Comparison of ENCODE assay signal across 15 cellular contexts in genomic region chr5:34742112-34742511, GRCh38.
DNase-seq lines count a peak whose midpoint lies in the region; ATAC-seq and TF ChIP-seq lines count a peak whose summit lies in the region.
"Had no signal": no experiment of that assay in that cellular context is flagged by ENCODE, and none has a peak within 500 bp of the region (broad histone marks: within the 10 kb centered on the region; RNA-seq: fewer than 3 reads in every experiment).

No MANE protein-coding gene starts in this region.

- H3K4me1 Mint-ChIP-seq in T-helper 2 cell treated with Interferon-gamma antibody and Interleukin-4, amounts not matched to agents 5 μg/mL and 100 μg/mL, for 36 hours (ENCODE audit: low read depth) = peaks cover 3% of the 10 kb centered on the region
- H3K4me1 Mint-ChIP-seq in nephron (peaks cover 77% of the 10 kb centered on the region), H9 (peaks cover 14 to 30% of the 10 kb centered on the region in 2 experiments)

- no peaks in the 10 kb centered on the region for H3K9me3 ChIP-seq in H9 (ENCODE audit: control insufficient read depth, low read depth, low read length)
- H3K9me3 ChIP-seq: SJSA1 had no signal

- no peak overlapping the region for H4K91ac ChIP-seq in H9 (ENCODE audit: insufficient read length, low read depth, low read length)

- H3K23ac ChIP-seq in H9 (ENCODE audit: insufficient read length, low read depth, low read length) = no peak overlapping the region

- ATAC-seq in HG03097 (IDR thresholded peaks at IDR 0.05; ENCODE audit: low FRiP score, unreplicated experiment) = no peak

- TF ChIP-seq CTCF in brain microvascular endothelial cell (IDR thresholded peaks at IDR 0.05; ENCODE audit: low read depth, low read length, missing control alignments) (no peak), nephron (IDR thresholded peaks at IDR 0.05; ENCODE audit: unreplicated experiment in 3 of 3) (no peak), H9 (conservative IDR thresholded peaks at IDR 0.05) (no peak)

- no peak overlapping the region for H3K18ac ChIP-seq in H9 (ENCODE audit: insufficient read length, low read depth, low read length)

- H2BK120ac ChIP-seq in H9 (ENCODE audit: low read depth, low read length, poor library complexity, severe bottlenecking) = no peak overlapping the region

- no CpG with 5 or more reads among the region's 9 CpGs for WGBS in H9 (ENCODE audit: extremely low coverage, insufficient read length, low lambda C conversion rate)

- H4K5ac ChIP-seq in H9 (ENCODE audit: insufficient read length, low read depth, low read length) = no peak overlapping the region

- H3K14ac ChIP-seq in H9 (ENCODE audit: insufficient read depth, low read length) = no peak overlapping the region

- H3T11ph ChIP-seq in H9 (ENCODE audit: low read length) = no peak overlapping the region

- H3K4me3 Mint-ChIP-seq in T-helper 2 cell treated with Interferon-gamma antibody and Interleukin-4, amounts not matched to agents 5 μg/mL and 100 μg/mL, for 36 hours = no peak overlapping the region
- H3K4me3 Mint-ChIP-seq in nephron = no peak overlapping the region
- no peak overlapping the region for H3K4me3 Mint-ChIP-seq in H9
- H3K4me3 Mint-ChIP-seq: CD14-positive monocyte had no signal

- peaks cover 18% of the 10 kb centered on the region; the same call in 1 of the 2 replicates for H3K79me2 ChIP-seq in H9 (ENCODE audit: insufficient read depth, low read length)

- H3K4ac ChIP-seq in H9 (ENCODE audit: low read depth, low read length) = no peak overlapping the region

- H4K20me1 ChIP-seq in H9 (ENCODE audit: control insufficient read depth, insufficient read depth, insufficient read length) = no peaks in the 10 kb centered on the region

- no peak overlapping the region for H2AFZ ChIP-seq in H9 (ENCODE audit: low read length)

- H2AK5ac ChIP-seq in H9 (ENCODE audit: insufficient read length, low read length) = no peak overlapping the region

- no peak overlapping the region for H2BK5ac ChIP-seq in H9 (ENCODE audit: insufficient read length, low read length)

- H2BK20ac ChIP-seq in H9 (ENCODE audit: low read depth, low read length, poor library complexity, severe bottlenecking) = no peak overlapping the region

- H3K56ac ChIP-seq in H9 (ENCODE audit: insufficient read length, low read depth, low read length) = no peak overlapping the region

- intact Hi-C loops in posterior vena cava (cut with DNase I) = no loop called here

- no peak overlapping the region for H3K9ac ChIP-seq in H9 (ENCODE audit: extremely low read depth, insufficient read length, low read length)

- no peaks in the 10 kb centered on the region for H3K9me3 Mint-ChIP-seq in T-helper 2 cell treated with Interferon-gamma antibody and Interleukin-4, amounts not matched to agents 5 μg/mL and 100 μg/mL, for 36 hours
- H3K9me3 Mint-ChIP-seq in nephron = no peaks in the 10 kb centered on the region
- no peaks in the 10 kb centered on the region for H3K9me3 Mint-ChIP-seq in H9

- peaks cover under 1% of the 10 kb centered on the region for H3K27me3 Mint-ChIP-seq in T-helper 2 cell treated with Interferon-gamma antibody and Interleukin-4, amounts not matched to agents 5 μg/mL and 100 μg/mL, for 36 hours (ENCODE audit: low read depth)
- H3K27me3 Mint-ChIP-seq in nephron (ENCODE audit: low read depth) (no peaks in the 10 kb centered on the region), H9 (ENCODE audit: low read depth) (no peaks in the 10 kb centered on the region)

- H3K36me3 ChIP-seq in brain microvascular endothelial cell (replicated peaks) = peaks cover 6% of the 10 kb centered on the region
- H3K36me3 ChIP-seq: SJSA1 had no signal

- no peak overlapping the region for H3K4me3 ChIP-seq in brain microvascular endothelial cell (ENCODE audit: low read depth, low read length)
- H3K4me3 ChIP-seq: SJSA1 had no signal

- H3K4me1 ChIP-seq in H9 (ENCODE audit: insufficient read depth, low read length) = peaks cover 3% of the 10 kb centered on the region; the same call in 1 of the 2 replicates

- in situ Hi-C loops in brain microvascular endothelial cell (cut with HindIII; ENCODE audit: low pct_ligation_motif_present, low sequenced_read_pairs) = no loop called here

- no peaks in the 10 kb centered on the region for H3K23me2 ChIP-seq in H9 (ENCODE audit: insufficient read length, low read depth, low read length, poor library complexity, severe bottlenecking)

- no peaks in the 10 kb centered on the region for H3K36me3 Mint-ChIP-seq in T-helper 2 cell treated with Interferon-gamma antibody and Interleukin-4, amounts not matched to agents 5 μg/mL and 100 μg/mL, for 36 hours (ENCODE audit: low read depth)
- H3K36me3 Mint-ChIP-seq in nephron (ENCODE audit: low read depth) = peaks cover 19% of the 10 kb centered on the region
- peaks cover 0 to 10% (median 2%) of the 10 kb centered on the region in 3 experiments; a peak in 4 of 7 replicates for H3K36me3 Mint-ChIP-seq in H9 (ENCODE audit: insufficient read depth in 1 of 3, low read depth in 3 of 3)
- H3K36me3 Mint-ChIP-seq: CD14-positive monocyte, IgD-negative memory B cell had no signal

- H3K27me3 ChIP-seq in brain microvascular endothelial cell (replicated peaks) = no peaks in the 10 kb centered on the region
- H3K27me3 ChIP-seq in H9 (ENCODE audit: insufficient read depth, low read length) = no peaks in the 10 kb centered on the region
- H3K27me3 ChIP-seq: SJSA1 had no signal

- H3K27ac ChIP-seq in brain microvascular endothelial cell = peak overlapping the region; percentile 92
- no peak overlapping the region for H3K27ac ChIP-seq in H9 (ENCODE audit: insufficient read length, low read depth, low read length)
- H3K27ac ChIP-seq: 22Rv1, RWPE1, SJSA1 had no signal

- no peak overlapping the region for H2BK15ac ChIP-seq in H9 (ENCODE audit: low read depth, low read length)

- no peak for DNase-seq in T-helper 2 cell treated with Interferon-gamma antibody and Interleukin-4, amounts not matched to agents 5 μg/mL and 100 μg/mL, for 36 hours (ENCODE audit: low spot score)
- DNase-seq in T-helper 2 cell (no peak), brain microvascular endothelial cell (no peak), epidermal melanocyte (ENCODE audit: insufficient read length, low spot score) (no peak), posterior vena cava (ENCODE audit: low spot score) (no peak), H9 (no peak)
- DNase-seq: NCI-H2227 treated with DMSO at 0.1 percent for 48 hours, NCI-H526 had no signal

- no peak overlapping the region for H3K4me2 ChIP-seq in H9 (ENCODE audit: insufficient read depth, insufficient read length, low read length)

- H4K8ac ChIP-seq in H9 (replicated peaks; ENCODE audit: insufficient read length, low read depth, low read length) = no peak overlapping the region

- H3K79me1 ChIP-seq in H9 (ENCODE audit: insufficient read depth, low read depth, low read length, poor library complexity, severe bottlenecking) = peaks cover 4% of the 10 kb centered on the region

- H2BK12ac ChIP-seq in H9 (ENCODE audit: insufficient read length, low read depth, low read length) = no peak overlapping the region

- H3K27ac Mint-ChIP-seq in T-helper 2 cell treated with Interferon-gamma antibody and Interleukin-4, amounts not matched to agents 5 μg/mL and 100 μg/mL, for 36 hours = peak overlapping the region; percentile 17
- peak overlapping the region in 2 of 3 experiments; percentile 83 to 89 for H3K27ac Mint-ChIP-seq in nephron
- no peak overlapping the region for H3K27ac Mint-ChIP-seq in H9

Comparison
In these comparisons a context has a peak if more than half of its experiments do, and no peak if none do; other contexts are left out.
1. H3K27ac Mint-ChIP-seq: peak in T-helper 2 cell treated with Interferon-gamma antibody and Interleukin-4, amounts not matched to agents 5 μg/mL and 100 μg/mL, for 36 hours (single experiment) and nephron (2 of 3); none in H9 (0 of 3).